ENCODE assay signal across 8 cellular contexts in genomic region chr17:78962984-78963348, GRCh38. TPM values are rescaled to one million over a fixed set of nuclear protein-coding genes. Genes with fewer than 3 reads are reported as not detected.
DNase-seq lines count a peak whose midpoint lies in the region; ATAC-seq and TF ChIP-seq lines count a peak whose summit lies in the region.
"Not testable (repeated sequence)": the region's sequence is repeated elsewhere in the genome, so short reads cannot be mapped to it uniquely, and the experiment has no call there.
"Had no signal": no experiment of that assay in that cellular context is flagged by ENCODE, and none has a peak within 500 bp of the region (broad histone marks: within the 10 kb centered on the region; RNA-seq: fewer than 3 reads in every experiment).

No MANE protein-coding gene starts in this region.

- peaks cover 6 to 73% (median 56%) of the 10 kb centered on the region in 10 experiments; a peak in 18 of 20 replicates for H3K4me1 ChIP-seq in BLaER1 treated with 17β-estradiol and CSF1 and Interleukin-3, amounts not matched to agents 10 nM and 100 nM
- peaks cover 19 to 54% of the 10 kb centered on the region in 2 experiments for H3K4me1 ChIP-seq in HCT116 (ENCODE audit: control insufficient read depth in 1 of 2, insufficient read depth in 2 of 2, low read length in 2 of 2)
- peaks cover 0 to 14% (median 3%) of the 10 kb centered on the region in 4 donors for H3K4me1 ChIP-seq in Peyer's patch
- H3K4me1 ChIP-seq in hepatocyte (ENCODE audit: insufficient read depth): peaks cover 22% of the 10 kb centered on the region
- H3K4me1 ChIP-seq in trophoblast cell (ENCODE audit: control insufficient read depth in 1 of 2, insufficient read depth in 2 of 2, low read length in 2 of 2): peaks cover 28 to 32% of the 10 kb centered on the region in 2 experiments

- H2AK5ac ChIP-seq in trophoblast cell (ENCODE audit: low read length): not testable (repeated sequence)

- H3K36me3 Mint-ChIP-seq in type B pancreatic cell: not testable (repeated sequence)

- TF ChIP-seq POLR2A in HCT116 (IDR thresholded peaks at IDR 0.05; ENCODE audit: borderline replicate concordance, extremely low read depth, insufficient read depth, insufficient read length); Peyer's patch (IDR thresholded peaks at IDR 0.05): not testable (repeated sequence)

- not testable (repeated sequence) for H3K9me2 ChIP-seq in HCT116 (ENCODE audit: insufficient read depth); hepatocyte (replicated peaks; ENCODE audit: insufficient read depth)

- H3K36me3 ChIP-seq in BLaER1 treated with 17β-estradiol and CSF1 and Interleukin-3, amounts not matched to agents 10 nM and 100 nM; HCT116 (ENCODE audit: control insufficient read depth in 1 of 2, insufficient read depth in 2 of 2, low read length in 2 of 2); Peyer's patch; hepatocyte (replicated peaks; ENCODE audit: insufficient read depth, low read depth); trophoblast cell (ENCODE audit: control insufficient read depth in 1 of 2, insufficient read depth in 2 of 2, low read length in 2 of 2): not testable (repeated sequence)

- not testable (repeated sequence) for H4K12ac ChIP-seq in trophoblast cell (ENCODE audit: low read depth, low read length)

- peak overlapping the region; percentile 4 for H4K8ac ChIP-seq in trophoblast cell (ENCODE audit: low read depth, low read length)

- intact Hi-C loops in HCT116 (cut with micrococcal nuclease): not testable (repeated sequence)

- H3K4me1 Mint-ChIP-seq in type B pancreatic cell (ENCODE audit: unreplicated experiment): not testable (repeated sequence)

- not testable (repeated sequence) for ATAC-seq in HCT116

- peak overlapping the region in 8 of 11 experiments; percentile 22 to 76 (median 55); a peak in 13 of 22 replicates for H3K27ac ChIP-seq in BLaER1 treated with 17β-estradiol and CSF1 and Interleukin-3, amounts not matched to agents 10 nM and 100 nM
- not testable (repeated sequence) for H3K27ac ChIP-seq in HCT116 (ENCODE audit: low read depth, low read length); trophoblast cell (ENCODE audit: low read depth, low read length)
- H3K27ac ChIP-seq in Peyer's patch (peak overlapping the region in 3 of 4 donors; percentile 35 to 90 (median 78)), hepatocyte (peak overlapping the region; percentile 88)

- not testable (repeated sequence) for H3K4me3 Mint-ChIP-seq in type B pancreatic cell

- not testable (repeated sequence) for TF ChIP-seq CTCF in HCT116 (IDR thresholded peaks at IDR 0.05 in 2 of 3, conservative IDR thresholded peaks at IDR 0.05 in 1 of 3; ENCODE audit: borderline replicate concordance in 1 of 3, insufficient read depth in 1 of 3, low read depth in 2 of 3, low read length in 2 of 3); Peyer's patch (IDR thresholded peaks at IDR 0.05); hepatocyte (IDR thresholded peaks at IDR 0.05; ENCODE audit: poor library complexity); type B pancreatic cell (conservative IDR thresholded peaks at IDR 0.05)

- TF ChIP-seq RAD21 in HCT116 (IDR thresholded peaks at IDR 0.05; ENCODE audit: low read depth): not testable (repeated sequence)

- 98% methylated on average over 5 of the region's 8 CpGs for WGBS in hepatocyte (ENCODE audit: low lambda C conversion rate, missing lambda C conversion rate)
- WGBS in trophoblast cell (ENCODE audit: extremely low coverage, insufficient coverage, insufficient read length): no CpG with 5 or more reads among the region's 8 CpGs

- CTCF ChIA-PET in HCT116 (lab: Charles Lee): interaction anchor here (1.0 to 4.9 kb wide), 2 partner anchors 8 to 97 kb away, joined by 4 to 21 read pairs; no protein-coding TSS in a partner anchor

- H2AFZ ChIP-seq in HCT116 (ENCODE audit: low read depth, low read length, poor library complexity, severe bottlenecking); hepatocyte; trophoblast cell (ENCODE audit: insufficient read depth, low read length, poor library complexity): not testable (repeated sequence)

- H3K9me3 ChIP-seq in BLaER1 treated with 17β-estradiol and CSF1 and Interleukin-3, amounts not matched to agents 10 nM and 100 nM (replicated peaks in 1 of 11); HCT116 (ENCODE audit: control insufficient read depth in 1 of 2, insufficient read depth in 1 of 2, low read depth in 1 of 2, low read length in 2 of 2); Peyer's patch; hepatocyte (ENCODE audit: low read depth); trophoblast cell (ENCODE audit: insufficient read depth, low read depth, low read length): not testable (repeated sequence)

- not testable (repeated sequence) for H3K18ac ChIP-seq in trophoblast cell (ENCODE audit: low read length)

- H2BK12ac ChIP-seq in trophoblast cell (ENCODE audit: low read length): not testable (repeated sequence)

- not testable (repeated sequence) for H3K14ac ChIP-seq in trophoblast cell (ENCODE audit: low read length)

- H3K27me3 ChIP-seq in BLaER1 treated with 17β-estradiol and CSF1 and Interleukin-3, amounts not matched to agents 10 nM and 100 nM; HCT116 (ENCODE audit: insufficient read depth, low read length); Peyer's patch; hepatocyte; trophoblast cell (ENCODE audit: insufficient read depth, low read length): not testable (repeated sequence)

- POLR2A ChIA-PET in HCT116 (lab: Charles Lee): not testable (repeated sequence)

- not testable (repeated sequence) for H3K79me2 ChIP-seq in HCT116 (ENCODE audit: insufficient read depth, low read length); hepatocyte; trophoblast cell (ENCODE audit: control insufficient read depth, insufficient read depth, low read length, poor library complexity)

- not testable (repeated sequence) for H4K20me1 ChIP-seq in BLaER1 treated with 17β-estradiol and CSF1 and Interleukin-3, amounts not matched to agents 10 nM and 100 nM; HCT116 (ENCODE audit: insufficient read depth); hepatocyte (ENCODE audit: insufficient read depth, poor library complexity, severe bottlenecking)

- H2BK5ac ChIP-seq in trophoblast cell (ENCODE audit: low read depth, low read length, poor library complexity): not testable (repeated sequence)

- H3K4me2 ChIP-seq in BLaER1 treated with 17β-estradiol and CSF1 and Interleukin-3, amounts not matched to agents 10 nM and 100 nM: peak overlapping the region; percentile 29 to 82 (median 65); a peak in 20 of 22 replicates
- H3K4me2 ChIP-seq in HCT116 (ENCODE audit: low read length): peak overlapping the region; percentile 59
- H3K4me2 ChIP-seq in hepatocyte; trophoblast cell (ENCODE audit: low read length): not testable (repeated sequence)

- not testable (repeated sequence) for DNase-seq in HCT116 (ENCODE audit: low read depth, low spot score); hepatocyte (ENCODE audit: low spot score); trophoblast cell; type B pancreatic cell (ENCODE audit: extremely low spot score, unreplicated experiment)
- DNase-seq in Peyer's patch: peak in 1 of 3 donors; percentile 21

- H3K27me3 Mint-ChIP-seq in type B pancreatic cell: not testable (repeated sequence)

- H3K23ac ChIP-seq in trophoblast cell (ENCODE audit: low read length): not testable (repeated sequence)

- not testable (repeated sequence) for H3K4me3 ChIP-seq in BLaER1 treated with 17β-estradiol and CSF1 and Interleukin-3, amounts not matched to agents 10 nM and 100 nM; HCT116 (replicated peaks in 1 of 2; ENCODE audit: low read depth in 1 of 2, low read length in 2 of 2); Peyer's patch; hepatocyte; trophoblast cell (ENCODE audit: low read depth, low read length)

- H2BK120ac ChIP-seq in trophoblast cell (ENCODE audit: insufficient read depth, low read length, poor library complexity): not testable (repeated sequence)

- RAD21 ChIA-PET in HCT116 (lab: Charles Lee; ENCODE audit: low non-redundant PET in 1 of 2, low total read pairs in 2 of 2, uncharacterized antibody in 2 of 2, unreplicated experiment in 2 of 2): interaction anchor here in 1 of 2 experiments (0.7 kb wide), 1 partner anchor 19 kb away, joined by 3 read pairs; no protein-coding TSS in a partner anchor

- H3K4ac ChIP-seq in trophoblast cell (ENCODE audit: low read depth, low read length): not testable (repeated sequence)

- not testable (repeated sequence) for H3K9me3 Mint-ChIP-seq in type B pancreatic cell

- H3K27ac Mint-ChIP-seq in type B pancreatic cell: peak overlapping the region; percentile 82

- H4K91ac ChIP-seq in trophoblast cell (ENCODE audit: low read depth, low read length): peak overlapping the region; percentile 48

- BruUV-seq in HCT116 (replicated peaks; lab: Mats Ljungman, UMichigan): not testable (repeated sequence)

- peak overlapping the region in 6 of 11 experiments; percentile 3 to 54 (median 28); a peak in 5 of 22 replicates for H3K9ac ChIP-seq in BLaER1 treated with 17β-estradiol and CSF1 and Interleukin-3, amounts not matched to agents 10 nM and 100 nM
- peak overlapping the region; percentile 32; the same call in 1 of the 2 replicates for H3K9ac ChIP-seq in HCT116 (ENCODE audit: low read length)
- not testable (repeated sequence) for H3K9ac ChIP-seq in trophoblast cell (ENCODE audit: low read length)

- peaks cover 15% of the 10 kb centered on the region for H3K79me1 ChIP-seq in trophoblast cell (ENCODE audit: low read length)

RNA-seq across cellular contexts. Expression of gene LGALS3BP, which starts 16.8 kb away (rescaled TPM):
- total RNA-seq in HCT116 (2021; ENCODE audit: unreplicated experiment) (389 TPM), Peyer's patch (1,000 to 10,000 TPM in 3 of 4 donors, 100 to 1,000 TPM in 1; 202 to 2,181 (median 1,427) TPM), hepatocyte (224 and 305 TPM in 2 replicates), type B pancreatic cell (ENCODE audit: low replicate concordance) (154 and 202 TPM in 2 replicates)
- 454 and 562 TPM in 2 replicates for polyA plus RNA-seq in HCT116 (2012)
- polyA plus RNA-seq in hepatocyte: 787 and 811 TPM in 2 replicates
- polyA plus RNA-seq in trophoblast cell (2013): 9.1 and 9.3 TPM in 2 replicates

RNA-seq across cellular contexts. Expression of gene TIMP2, which starts 37.8 kb away (rescaled TPM):
- total RNA-seq in HCT116 (2021; ENCODE audit: unreplicated experiment) (64.8 TPM), Peyer's patch (10 to 100 TPM; 27.2 to 73.2 (median 45.0) TPM), hepatocyte (54.7 and 63.3 TPM in 2 replicates), type B pancreatic cell (ENCODE audit: low replicate concordance) (125 and 192 TPM in 2 replicates)
- 42.7 and 52.9 TPM in 2 replicates for polyA plus RNA-seq in HCT116 (2012)
- polyA plus RNA-seq in hepatocyte: 20.9 and 23.3 TPM in 2 replicates
- 53.1 and 56.6 TPM in 2 replicates for polyA plus RNA-seq in trophoblast cell (2013)

RNA-seq across cellular contexts. Expression of gene CANT1, which starts 46.6 kb away (rescaled TPM):
- total RNA-seq in HCT116 (2021; ENCODE audit: unreplicated experiment) (97.1 TPM), Peyer's patch (100 to 1,000 TPM in 1 of 4 donors, 10 to 100 TPM in 3; 56.9 to 125 (median 80.0) TPM), hepatocyte (32.8 and 36.1 TPM in 2 replicates), type B pancreatic cell (ENCODE audit: low replicate concordance) (75.1 and 105 TPM in 2 replicates)
- polyA plus RNA-seq in HCT116 (2012): 85.2 and 106 TPM in 2 replicates
- polyA plus RNA-seq in hepatocyte: 33.0 and 34.1 TPM in 2 replicates
- 60.8 and 62.9 TPM in 2 replicates for polyA plus RNA-seq in trophoblast cell (2013)

RNA-seq across cellular contexts. Expression of gene CEP295NL, which starts 60.0 kb away (rescaled TPM):
- 1.9 TPM for total RNA-seq in HCT116 (2021; ENCODE audit: unreplicated experiment)
- 0.13 and 0.22 TPM in 2 replicates for polyA plus RNA-seq in HCT116 (2012)
- total RNA-seq in Peyer's patch: 10 to 100 TPM in 2 of 4 donors, 1 to 10 TPM in 2; 1.1 to 45.4 (median 9.1) TPM
- 0.44 and 0.97 TPM in 2 replicates for total RNA-seq in hepatocyte
- 0.17 and 0.91 TPM in 2 replicates for polyA plus RNA-seq in hepatocyte
- 0.18 and 0.19 TPM in 2 replicates for polyA plus RNA-seq in trophoblast cell (2013)
- total RNA-seq in type B pancreatic cell (ENCODE audit: low replicate concordance): 3.8 and 4.4 TPM in 2 replicates
- total RNA-seq: H4 had no signal
- polyA plus RNA-seq: GM23338 had no signal
